Comparison of ENCODE assay signal across 15 cellular contexts in the genomic region with DNA sequence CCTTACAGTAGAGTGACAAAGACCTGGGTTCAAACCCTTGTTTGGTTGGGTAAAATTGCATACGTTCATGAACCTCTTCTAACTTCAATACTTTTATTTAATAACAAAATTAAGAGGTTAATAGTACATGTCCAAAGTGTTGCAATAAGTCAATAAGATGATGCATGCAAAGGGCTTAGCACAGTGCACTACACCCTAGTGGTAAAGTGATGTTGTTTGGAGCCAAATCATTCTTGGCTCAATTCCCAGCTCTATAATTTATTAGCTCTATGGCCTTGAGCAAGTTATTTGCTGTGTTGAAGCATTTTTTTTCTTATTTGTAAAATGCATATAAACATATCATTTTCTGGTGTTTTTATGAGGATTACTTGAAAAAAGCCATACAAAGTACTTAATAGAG.
DNase-seq lines count a peak whose midpoint lies in the region; ATAC-seq, FAIRE-seq and TF ChIP-seq lines count a peak whose summit lies in the region.
"Had no signal": no experiment of that assay in that cellular context is flagged by ENCODE, and none has a peak within 500 bp of the region (broad histone marks: within the 10 kb centered on the region; RNA-seq: fewer than 3 reads in every experiment).

No MANE protein-coding gene starts in this region.

- H3K9me3 Mint-ChIP-seq in WTC11 = peaks cover 13% of the 10 kb centered on the region

- intact Hi-C loops in PC-3 (cut with micrococcal nuclease) (no loop called here), pancreas (cut with DNase I) (loop anchor here in 1 of 3 donors (10.0 kb wide), 1 partner anchor 59 kb away; no protein-coding TSS in a partner anchor), vagina (cut with DNase I) (no loop called here)

- H3K27me3 Mint-ChIP-seq in WTC11 (ENCODE audit: low read depth) = no peaks in the 10 kb centered on the region

- DNase-seq in HT-29 (ENCODE audit: low spot score) (peak; percentile 71), PC-3 (peak; percentile 61), fibroblast of mammary gland (ENCODE audit: low read depth) (peak; percentile 71), pancreas (peak in 1 of 6 donors; percentile 8), GM19240 (ENCODE audit: insufficient read length, low spot score) (no peak), vagina (ENCODE audit: extremely low spot score in 2 of 2) (no peak), WTC11 (ENCODE audit: low spot score) (no peak)
- DNase-seq in activated T-cell treated with anti-CD3 and anti-CD28 coated beads, Interleukin-2, amount 50 U/mL, for 48 hours = no peak
- DNase-seq: activated CD4-positive, alpha-beta T cell treated with anti-CD3 and anti-CD28 coated beads, Interleukin-2, amount 50 U/mL, for 4 hours; GF-D8; IMR-90; tibial artery had no signal

- no peak overlapping the region for H2AFZ ChIP-seq in PC-3 (ENCODE audit: low read length)

- no peak for TF ChIP-seq CTCF in PC-3 (conservative IDR thresholded peaks at IDR 0.05; ENCODE audit: low read depth, low read length)
- TF ChIP-seq CTCF in fibroblast of mammary gland (conservative IDR thresholded peaks at IDR 0.05; ENCODE audit: control insufficient read depth, insufficient read depth, low read depth, low read length) = no peak
- TF ChIP-seq CTCF in pancreas (IDR thresholded peaks at IDR 0.05) = no peak
- TF ChIP-seq CTCF in vagina (IDR thresholded peaks at IDR 0.05) = no peak
- no peak for TF ChIP-seq CTCF in WTC11 (IDR thresholded peaks at IDR 0.05)

- WGBS in pancreas, 2 donors = 25 to 38% methylated on average over 1 of the region's 1 CpG

- H3K9me2 ChIP-seq in PC-3 (replicated peaks; ENCODE audit: low read length) = no peaks in the 10 kb centered on the region

- H3K9me3 ChIP-seq in PC-3 (ENCODE audit: low read length) (no peaks in the 10 kb centered on the region), pancreas (peaks cover 0 to 3% (median 0%) of the 10 kb centered on the region in 4 donors), vagina (no peaks in the 10 kb centered on the region)
- H3K9me3 ChIP-seq: tibial artery had no signal

- H3K4me2 ChIP-seq in PC-3 (ENCODE audit: low read length) = no peak overlapping the region

- H3K4me3 ChIP-seq in PC-3 (ENCODE audit: low read length) (no peak overlapping the region), fibroblast of mammary gland (ENCODE audit: control insufficient read depth, low read depth, low read length) (no peak overlapping the region), pancreas (no peak overlapping the region), vagina (no peak overlapping the region)
- H3K4me3 ChIP-seq: tibial artery had no signal

- no peaks in the 10 kb centered on the region for H3K4me1 ChIP-seq in PC-3 (ENCODE audit: insufficient read depth, low read length)
- H3K4me1 ChIP-seq in pancreas = peaks cover 0 to 6% (median 0%) of the 10 kb centered on the region in 3 donors
- no peaks in the 10 kb centered on the region for H3K4me1 ChIP-seq in vagina
- H3K4me1 ChIP-seq: tibial artery had no signal

- BruUV-seq in PC-3 (replicated peaks; lab: Mats Ljungman, UMichigan) = no TSS peak

- no peaks in the 10 kb centered on the region for H3K36me3 Mint-ChIP-seq in WTC11
- H3K36me3 Mint-ChIP-seq: CD14-positive monocyte; stimulated activated effector memory CD8-positive, alpha-beta T cell treated with anti-CD3 and anti-CD28 coated beads, Interleukin-12 subunit alpha, Interleukin-12 subunit beta, amount 100 ng/mL, for 72 hours had no signal

- CTCF ChIA-PET in PC-3 (lab: Charles Lee) = no interaction called here
- CTCF ChIA-PET in WTC11 (lab: Charles Lee) = interaction anchor here (0.6 kb wide), 1 partner anchor 934 kb away, joined by 6 read pairs; no protein-coding TSS in a partner anchor

- no peak for ATAC-seq in PC-3
- peak in 3 of 4 donors; percentile 54 to 65 (median 61) for ATAC-seq in pancreas
- ATAC-seq in WTC11 = no peak
- ATAC-seq: SK-N-SH treated with all-trans-retinoic acid at 6 μM for 48 hours; stimulated activated effector memory CD8-positive, alpha-beta T cell treated with anti-CD3 and anti-CD28 coated beads, Interleukin-12 subunit alpha, Interleukin-12 subunit beta, amount 100 ng/mL, for 72 hours had no signal

- FAIRE-seq in pancreas (lab: Jason Lieb, UNC) = no peak

- no peaks in the 10 kb centered on the region for H3K27me3 ChIP-seq in PC-3 (ENCODE audit: low read length)
- H3K27me3 ChIP-seq in pancreas = no peaks in the 10 kb centered on the region
- H3K27me3 ChIP-seq in vagina = no peaks in the 10 kb centered on the region
- H3K27me3 ChIP-seq: tibial artery had no signal

- H3K79me2 ChIP-seq in PC-3 (ENCODE audit: low read length) = no peaks in the 10 kb centered on the region

- no peak overlapping the region for H3K9ac ChIP-seq in PC-3 (ENCODE audit: low read length)

- no peak for TF ChIP-seq POLR2A in vagina (IDR thresholded peaks at IDR 0.05)

- POLR2A ChIA-PET in PC-3 (lab: Charles Lee; ENCODE audit: unreplicated experiment) = no interaction called here
- POLR2A ChIA-PET in WTC11 (lab: Charles Lee) = no interaction called here

- no peaks in the 10 kb centered on the region for H3K4me1 Mint-ChIP-seq in WTC11
- H3K4me1 Mint-ChIP-seq: CD14-positive monocyte; stimulated activated effector memory CD8-positive, alpha-beta T cell treated with anti-CD3 and anti-CD28 coated beads, Interleukin-12 subunit alpha, Interleukin-12 subunit beta, amount 100 ng/mL, for 72 hours had no signal

- H3F3A ChIP-seq in PC-3 (ENCODE audit: low read length, unreplicated experiment) = no peaks in the 10 kb centered on the region

- no peaks in the 10 kb centered on the region for H4K20me1 ChIP-seq in PC-3 (ENCODE audit: low read length)

- no peak overlapping the region for H3K4me3 Mint-ChIP-seq in WTC11
- H3K4me3 Mint-ChIP-seq: CD14-positive monocyte; stimulated activated effector memory CD8-positive, alpha-beta T cell treated with anti-CD3 and anti-CD28 coated beads, Interleukin-12 subunit alpha, Interleukin-12 subunit beta, amount 100 ng/mL, for 72 hours had no signal

- H3K36me3 ChIP-seq in PC-3 (ENCODE audit: low read depth, low read length) = no peaks in the 10 kb centered on the region
- no peaks in the 10 kb centered on the region for H3K36me3 ChIP-seq in pancreas
- no peaks in the 10 kb centered on the region for H3K36me3 ChIP-seq in vagina
- H3K36me3 ChIP-seq: tibial artery had no signal

- H3K27ac Mint-ChIP-seq in WTC11 = no peak overlapping the region; the same call in 1 of the 2 replicates
- H3K27ac Mint-ChIP-seq: stimulated activated effector memory CD8-positive, alpha-beta T cell treated with anti-CD3 and anti-CD28 coated beads, Interleukin-12 subunit alpha, Interleukin-12 subunit beta, amount 100 ng/mL, for 72 hours had no signal

- H3K27ac ChIP-seq in PC-3 (ENCODE audit: low read length) = no peak overlapping the region
- no peak overlapping the region for H3K27ac ChIP-seq in pancreas
- H3K27ac ChIP-seq in vagina = no peak overlapping the region
- H3K27ac ChIP-seq: tibial artery had no signal

TF ChIP-seq in WTC11, 78 proteins besides CTCF, POLR2A, EP300 and RAD21:
- TF ChIP-seq ZBTB21 (CRISPR knock-in tag; IDR thresholded peaks at IDR 0.05; ENCODE audit: borderline replicate concordance) = no peak
- no peak for TF ChIP-seq SOX15 (CRISPR knock-in tag; IDR thresholded peaks at IDR 0.05)
- TF ChIP-seq, protein P1, sequence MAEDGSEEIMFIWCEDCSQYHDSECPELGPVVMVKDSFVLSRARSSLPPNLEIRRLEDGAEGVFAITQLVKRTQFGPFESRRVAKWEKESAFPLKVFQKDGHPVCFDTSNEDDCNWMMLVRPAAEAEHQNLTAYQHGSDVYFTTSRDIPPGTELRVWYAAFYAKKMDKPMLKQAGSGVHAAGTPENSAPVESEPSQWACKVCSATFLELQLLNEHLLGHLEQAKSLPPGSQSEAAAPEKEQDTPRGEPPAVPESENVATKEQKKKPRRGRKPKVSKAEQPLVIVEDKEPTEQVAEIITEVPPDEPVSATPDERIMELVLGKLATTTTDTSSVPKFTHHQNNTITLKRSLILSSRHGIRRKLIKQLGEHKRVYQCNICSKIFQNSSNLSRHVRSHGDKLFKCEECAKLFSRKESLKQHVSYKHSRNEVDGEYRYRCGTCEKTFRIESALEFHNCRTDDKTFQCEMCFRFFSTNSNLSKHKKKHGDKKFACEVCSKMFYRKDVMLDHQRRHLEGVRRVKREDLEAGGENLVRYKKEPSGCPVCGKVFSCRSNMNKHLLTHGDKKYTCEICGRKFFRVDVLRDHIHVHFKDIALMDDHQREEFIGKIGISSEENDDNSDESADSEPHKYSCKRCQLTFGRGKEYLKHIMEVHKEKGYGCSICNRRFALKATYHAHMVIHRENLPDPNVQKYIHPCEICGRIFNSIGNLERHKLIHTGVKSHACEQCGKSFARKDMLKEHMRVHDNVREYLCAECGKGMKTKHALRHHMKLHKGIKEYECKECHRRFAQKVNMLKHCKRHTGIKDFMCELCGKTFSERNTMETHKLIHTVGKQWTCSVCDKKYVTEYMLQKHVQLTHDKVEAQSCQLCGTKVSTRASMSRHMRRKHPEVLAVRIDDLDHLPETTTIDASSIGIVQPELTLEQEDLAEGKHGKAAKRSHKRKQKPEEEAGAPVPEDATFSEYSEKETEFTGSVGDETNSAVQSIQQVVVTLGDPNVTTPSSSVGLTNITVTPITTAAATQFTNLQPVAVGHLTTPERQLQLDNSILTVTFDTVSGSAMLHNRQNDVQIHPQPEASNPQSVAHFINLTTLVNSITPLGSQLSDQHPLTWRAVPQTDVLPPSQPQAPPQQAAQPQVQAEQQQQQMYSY (CRISPR knock-in tag; IDR thresholded peaks at IDR 0.05) = no peak
- TF ChIP-seq, protein P2, sequence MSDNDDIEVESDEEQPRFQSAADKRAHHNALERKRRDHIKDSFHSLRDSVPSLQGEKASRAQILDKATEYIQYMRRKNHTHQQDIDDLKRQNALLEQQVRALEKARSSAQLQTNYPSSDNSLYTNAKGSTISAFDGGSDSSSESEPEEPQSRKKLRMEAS (CRISPR knock-in tag; IDR thresholded peaks at IDR 0.05) = no peak
- TF ChIP-seq, protein P3, sequence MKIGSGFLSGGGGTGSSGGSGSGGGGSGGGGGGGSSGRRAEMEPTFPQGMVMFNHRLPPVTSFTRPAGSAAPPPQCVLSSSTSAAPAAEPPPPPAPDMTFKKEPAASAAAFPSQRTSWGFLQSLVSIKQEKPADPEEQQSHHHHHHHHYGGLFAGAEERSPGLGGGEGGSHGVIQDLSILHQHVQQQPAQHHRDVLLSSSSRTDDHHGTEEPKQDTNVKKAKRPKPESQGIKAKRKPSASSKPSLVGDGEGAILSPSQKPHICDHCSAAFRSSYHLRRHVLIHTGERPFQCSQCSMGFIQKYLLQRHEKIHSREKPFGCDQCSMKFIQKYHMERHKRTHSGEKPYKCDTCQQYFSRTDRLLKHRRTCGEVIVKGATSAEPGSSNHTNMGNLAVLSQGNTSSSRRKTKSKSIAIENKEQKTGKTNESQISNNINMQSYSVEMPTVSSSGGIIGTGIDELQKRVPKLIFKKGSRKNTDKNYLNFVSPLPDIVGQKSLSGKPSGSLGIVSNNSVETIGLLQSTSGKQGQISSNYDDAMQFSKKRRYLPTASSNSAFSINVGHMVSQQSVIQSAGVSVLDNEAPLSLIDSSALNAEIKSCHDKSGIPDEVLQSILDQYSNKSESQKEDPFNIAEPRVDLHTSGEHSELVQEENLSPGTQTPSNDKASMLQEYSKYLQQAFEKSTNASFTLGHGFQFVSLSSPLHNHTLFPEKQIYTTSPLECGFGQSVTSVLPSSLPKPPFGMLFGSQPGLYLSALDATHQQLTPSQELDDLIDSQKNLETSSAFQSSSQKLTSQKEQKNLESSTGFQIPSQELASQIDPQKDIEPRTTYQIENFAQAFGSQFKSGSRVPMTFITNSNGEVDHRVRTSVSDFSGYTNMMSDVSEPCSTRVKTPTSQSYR (CRISPR knock-in tag; IDR thresholded peaks at IDR 0.05) = no peak
TF ChIP-seq in WTC11: peak in this region for 0.

Comparison
In these comparisons a context has a peak if more than half of its experiments do, and no peak if none do; other contexts are left out.
1. DNase-seq: peak in HT-29 (single experiment), PC-3 (single experiment) and fibroblast of mammary gland (single experiment); none in GM19240 (single experiment), vagina (0 of 2), activated T-cell treated with anti-CD3 and anti-CD28 coated beads, Interleukin-2, amount 50 U/mL, for 48 hours (0 of 2) and WTC11 (single experiment).
2. ATAC-seq: peak in pancreas (3 of 4); none in PC-3 (single experiment) and WTC11 (single experiment).